In genomic region chr10:125460326-125460725, GRCh38 we compare ENCODE assay signal across 8 cellular contexts.
"Had no signal": no experiment of that assay in that cellular context is flagged by ENCODE, and none has a peak within 500 bp of the region (broad histone marks: within the 10 kb centered on the region; RNA-seq: fewer than 3 reads in every experiment).

No MANE protein-coding gene starts in this region.

- ATAC-seq: GM23338, HCT116 had no signal

- H3K36me3 ChIP-seq: HAP-1 had no signal

- H3K9me3 ChIP-seq: HAP-1 had no signal

- H3K4me1 ChIP-seq: HAP-1 had no signal

- H3K27ac Mint-ChIP-seq: GM23338 had no signal

- FAIRE-seq: HTR-8/SVneo had no signal

- H3K9me3 Mint-ChIP-seq: GM23338 had no signal

- H3K4me3 ChIP-seq: GM23338, HAP-1 had no signal

- DNase-seq: H7, IMR-90, KBM-7 had no signal

- H3K27ac ChIP-seq: KMS-11 had no signal

- H3K4me3 Mint-ChIP-seq: GM23338 had no signal
